ENCODE assay signal across 18 cellular contexts in the genomic region with DNA sequence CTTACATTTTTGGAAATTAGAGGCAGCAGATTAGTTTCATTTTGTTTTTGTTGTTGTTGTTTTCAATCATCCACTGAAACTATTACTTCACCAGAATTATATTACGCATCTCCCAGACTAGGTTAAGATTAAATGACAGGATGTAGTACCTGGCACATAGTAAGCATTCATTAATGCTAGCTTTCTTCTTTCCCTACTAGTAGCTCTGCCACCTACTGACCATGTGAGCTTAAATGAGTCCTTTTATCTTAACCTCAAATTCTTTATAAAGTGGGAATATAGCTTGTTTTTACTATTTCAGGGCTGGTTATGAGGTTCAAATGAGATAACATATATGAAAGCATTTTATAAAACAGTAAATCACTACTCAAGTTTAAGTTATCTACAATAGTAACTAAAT. TPM values are rescaled to one million over a fixed set of nuclear protein-coding genes. Genes with fewer than 3 reads are reported as not detected.
DNase-seq lines count a peak whose midpoint lies in the region; ATAC-seq and TF ChIP-seq lines count a peak whose summit lies in the region.
"Had no signal": no experiment of that assay in that cellular context is flagged by ENCODE, and none has a peak within 500 bp of the region (broad histone marks: within the 10 kb centered on the region; RNA-seq: fewer than 3 reads in every experiment).

No MANE protein-coding gene starts in this region.

- H2AFZ ChIP-seq in DND-41 (ENCODE audit: low read depth, low read length) (no peak overlapping the region), OCI-LY1 (ENCODE audit: low read length) (no peak overlapping the region)

- H3K27me3 Mint-ChIP-seq in neural crest cell (ENCODE audit: low read depth) = no peaks in the 10 kb centered on the region
- no peaks in the 10 kb centered on the region for H3K27me3 Mint-ChIP-seq in activated T-cell treated with anti-CD3 and anti-CD28 coated beads, Interleukin-2, amount 50 U/mL, for 72 hours (ENCODE audit: low read depth)
- H3K27me3 Mint-ChIP-seq: IgD-negative memory B cell, T-helper 17 cell had no signal

- H3K4me3 ChIP-seq in DND-41 (ENCODE audit: low read depth in 1 of 2, low read length in 2 of 2) (no peak overlapping the region), OCI-LY1 (ENCODE audit: low read depth, low read length, poor library complexity, severe bottlenecking) (no peak overlapping the region), choroid plexus epithelial cell (ENCODE audit: low read depth, low read length) (no peak overlapping the region)
- H3K4me3 ChIP-seq: adrenal gland, smooth muscle cell had no signal

- H3K36me3 Mint-ChIP-seq in neural crest cell (ENCODE audit: low read depth) = peaks cover 8% of the 10 kb centered on the region
- peaks cover 4 to 5% of the 10 kb centered on the region in 2 donors for H3K36me3 Mint-ChIP-seq in activated T-cell treated with anti-CD3 and anti-CD28 coated beads, Interleukin-2, amount 50 U/mL, for 72 hours (ENCODE audit: insufficient read depth in 2 of 2)

- no peaks in the 10 kb centered on the region for H3K9me2 ChIP-seq in OCI-LY1 (ENCODE audit: low read depth, low read length)

- peaks cover 18% of the 10 kb centered on the region for H3K36me3 ChIP-seq in DND-41 (ENCODE audit: insufficient read depth, low read length)
- H3K36me3 ChIP-seq in OCI-LY1 (ENCODE audit: insufficient read depth, low read length) = peaks cover 8% of the 10 kb centered on the region; the same call in 1 of the 2 replicates

- no peaks in the 10 kb centered on the region for H3K4me1 Mint-ChIP-seq in neural crest cell
- no peaks in the 10 kb centered on the region for H3K4me1 Mint-ChIP-seq in activated T-cell treated with anti-CD3 and anti-CD28 coated beads, Interleukin-2, amount 50 U/mL, for 72 hours (ENCODE audit: low read depth)

- TF ChIP-seq CTCF in DND-41 (IDR thresholded peaks at IDR 0.05; ENCODE audit: borderline replicate concordance, extremely low read depth, low read length, poor library complexity, severe bottlenecking) (no peak), OCI-LY1 (IDR thresholded peaks at IDR 0.05; ENCODE audit: low read length) (peak; percentile 7; the same call in 1 of the 2 replicates), choroid plexus epithelial cell (conservative IDR thresholded peaks at IDR 0.05; ENCODE audit: low read depth, low read length) (no peak), neural crest cell (conservative IDR thresholded peaks at IDR 0.05) (peak; percentile 12)

- no peak overlapping the region for H3K4me3 Mint-ChIP-seq in neural crest cell
- H3K4me3 Mint-ChIP-seq in activated T-cell treated with anti-CD3 and anti-CD28 coated beads, Interleukin-2, amount 50 U/mL, for 72 hours = no peak overlapping the region
- H3K4me3 Mint-ChIP-seq: IgD-negative memory B cell, T-helper 17 cell had no signal

- peak; percentile 47; the same call in 1 of the 3 replicates for ATAC-seq in DND-41 (ENCODE audit: insufficient read depth, low read depth)
- no peak for ATAC-seq in activated T-cell treated with anti-CD3 and anti-CD28 coated beads, Interleukin-2, amount 50 U/mL, for 72 hours (replicated peaks in 1 of 2)
- ATAC-seq: T-helper 17 cell had no signal

- H3K27me3 ChIP-seq in DND-41 (ENCODE audit: insufficient read depth, low read length, poor library complexity) = no peaks in the 10 kb centered on the region
- H3K27me3 ChIP-seq in OCI-LY1 (ENCODE audit: insufficient read depth, low read length) = no peaks in the 10 kb centered on the region
- H3K27me3 ChIP-seq: adrenal gland, BE2C had no signal

- no peaks in the 10 kb centered on the region for H3F3A ChIP-seq in OCI-LY1 (ENCODE audit: insufficient read depth, low read length)

- H3K4me1 ChIP-seq in DND-41 (ENCODE audit: insufficient read depth, low read length) (no peaks in the 10 kb centered on the region), OCI-LY1 (ENCODE audit: insufficient read depth, low read length, severe bottlenecking) (no peaks in the 10 kb centered on the region)
- H3K4me1 ChIP-seq: adrenal gland, BE2C had no signal

- H3K9me3 Mint-ChIP-seq in neural crest cell = no peaks in the 10 kb centered on the region
- no peaks in the 10 kb centered on the region for H3K9me3 Mint-ChIP-seq in activated T-cell treated with anti-CD3 and anti-CD28 coated beads, Interleukin-2, amount 50 U/mL, for 72 hours
- H3K9me3 Mint-ChIP-seq: IgD-negative memory B cell had no signal

- H3K79me2 ChIP-seq in DND-41 (ENCODE audit: insufficient read depth, low read length) (no peaks in the 10 kb centered on the region), OCI-LY1 (ENCODE audit: insufficient read depth, low read length) (no peaks in the 10 kb centered on the region)

- H3K4me2 ChIP-seq in DND-41 (ENCODE audit: insufficient read depth, low read length) (no peak overlapping the region), OCI-LY1 (ENCODE audit: low read length) (no peak overlapping the region)
- H3K4me2 ChIP-seq: smooth muscle cell had no signal

- H4K20me1 ChIP-seq in DND-41 (ENCODE audit: insufficient read depth, low read length) (no peaks in the 10 kb centered on the region), OCI-LY1 (ENCODE audit: insufficient read depth, low read length) (no peaks in the 10 kb centered on the region)

- H3K27ac Mint-ChIP-seq in neural crest cell (ENCODE audit: unreplicated experiment) = no peak overlapping the region
- no peak overlapping the region for H3K27ac Mint-ChIP-seq in activated T-cell treated with anti-CD3 and anti-CD28 coated beads, Interleukin-2, amount 50 U/mL, for 72 hours
- H3K27ac Mint-ChIP-seq: IgD-negative memory B cell, T-helper 17 cell had no signal

- H3K27ac ChIP-seq in DND-41 (ENCODE audit: low read length) (no peak overlapping the region), OCI-LY1 (ENCODE audit: low read depth, low read length, poor library complexity, severe bottlenecking) (no peak overlapping the region)
- H3K27ac ChIP-seq: adrenal gland had no signal

- H3K9me3 ChIP-seq in DND-41 (ENCODE audit: insufficient read depth, low read length, severe bottlenecking) = no peaks in the 10 kb centered on the region
- H3K9me3 ChIP-seq in OCI-LY1 (ENCODE audit: low read length) = no peaks in the 10 kb centered on the region

- H3K9ac ChIP-seq in DND-41 (ENCODE audit: low read depth, low read length) (no peak overlapping the region), OCI-LY1 (ENCODE audit: low read length) (no peak overlapping the region)

- DNase-seq in DND-41 (no peak), choroid plexus epithelial cell (ENCODE audit: low read depth) (peak; percentile 40), neural crest cell (ENCODE audit: low read depth, low spot score) (no peak), NCI-H345 treated with DMSO at 0.1 percent for 48 hours (lab: John Stamatoyannopoulos, UW; ENCODE audit: unreplicated experiment) (no peak), DMS79 treated with DMSO at 0.1 percent for 48 hours (lab: John Stamatoyannopoulos, UW) (no peak)
- no peak for DNase-seq in activated T-cell treated with anti-CD3 and anti-CD28 coated beads, Interleukin-2, amount 50 U/mL, for 72 hours
- DNase-seq: activated CD4-positive, CD25-positive, alpha-beta regulatory T cell treated with anti-CD3 and anti-CD28 coated beads, Interleukin-2, amount 50 U/mL, for 72 hours; adrenal gland; BE2C; cerebellar nuclear complex; NCI-H2107; stimulated activated CD4-positive, alpha-beta T cell treated with anti-CD3 and anti-CD28 coated beads, Interleukin-4, amount 100 ng/mL, for 4 hours; stimulated activated CD8-positive, alpha-beta memory T cell treated with anti-CD3 and anti-CD28 coated beads, Interleukin-4, amount 100 ng/mL, for 48 hours; substantia nigra; T-helper 17 cell had no signal

RNA-seq across cellular contexts. Expression of gene ASPM, which starts 10.2 kb away (rescaled TPM):
- 53.3 and 57.6 TPM in 2 replicates for total RNA-seq in neural crest cell
- 10 to 100 TPM; 53.4 to 56.9 TPM for total RNA-seq in activated T-cell treated with anti-CD3 and anti-CD28 coated beads, Interleukin-2, amount 50 U/mL, for 72 hours

RNA-seq across cellular contexts. Expression of gene ZBTB41, which starts 44.4 kb away (rescaled TPM):
- 12.3 and 13.0 TPM in 2 replicates for total RNA-seq in neural crest cell
- total RNA-seq in activated T-cell treated with anti-CD3 and anti-CD28 coated beads, Interleukin-2, amount 50 U/mL, for 72 hours = 1 to 10 TPM; 6.1 to 7.4 TPM

Comparison
In these comparisons a context has a peak if more than half of its experiments do, and no peak if none do; other contexts are left out.
1. CTCF ChIP-seq: peak in OCI-LY1 (single experiment) and neural crest cell (single experiment); none in DND-41 (single experiment) and choroid plexus epithelial cell (single experiment).